ENCODE assay signal across 16 cellular contexts in genomic region chr17:82041139-82041814, GRCh38.
"Had no signal": no experiment of that assay in that cellular context is flagged by ENCODE, and none has a peak within 500 bp of the region (broad histone marks: within the 10 kb centered on the region; RNA-seq: fewer than 3 reads in every experiment).

No MANE protein-coding gene starts in this region.

- H3K27me3 ChIP-seq: adrenal gland, body of pancreas, testis had no signal

- H3K9me3 Mint-ChIP-seq: activated T-helper 2 cell treated with anti-CD3 and anti-CD28 coated beads, Interferon-gamma antibody, Interleukin-2, Interleukin-4, amounts not matched to agents 10 μg/mL and 5 μg/mL and 100 μg/mL, durations not matched to agents 14 hours and 24 hours and 36 hours; central memory CD8-positive, alpha-beta T cell; dendritic cell treated with granulocyte-macrophage colony-stimulating factor and Interleukin-4, amounts not matched to agents 40 ng/mL and 50 ng/mL, for 4 days; effector memory CD8-positive, alpha-beta T cell; naive thymus-derived CD8-positive, alpha-beta T cell; stimulated activated naive CD8-positive, alpha-beta T cell treated with anti-CD3 and anti-CD28 coated beads, Interleukin-15, amount 100 ng/mL, for 72 hours had no signal

- H3K4me3 Mint-ChIP-seq: central memory CD8-positive, alpha-beta T cell; dendritic cell treated with granulocyte-macrophage colony-stimulating factor and Interleukin-4, amounts not matched to agents 40 ng/mL and 50 ng/mL, for 4 days; effector memory CD8-positive, alpha-beta T cell; naive thymus-derived CD8-positive, alpha-beta T cell; stimulated activated naive CD8-positive, alpha-beta T cell treated with anti-CD3 and anti-CD28 coated beads, Interleukin-15, amount 100 ng/mL, for 72 hours had no signal

- H3K36me3 Mint-ChIP-seq: naive thymus-derived CD8-positive, alpha-beta T cell had no signal

- H3K9me3 ChIP-seq: adrenal gland, body of pancreas, mucosa of descending colon, testis had no signal

- H3K4me3 ChIP-seq: adrenal gland, body of pancreas, mucosa of descending colon, testis had no signal

- DNase-seq: activated CD4-positive, alpha-beta T cell treated with anti-CD3 and anti-CD28 coated beads, Interleukin-2, amount 50 U/mL, for 1 hour; activated naive CD4-positive, alpha-beta T cell treated with anti-CD3 and anti-CD28 coated beads, Interleukin-2, amount 50 U/mL, for 16 hours; adrenal gland; body of pancreas; effector memory CD8-positive, alpha-beta T cell; hypothalamus; left cardiac atrium; mucosa of descending colon; naive thymus-derived CD8-positive, alpha-beta T cell; stimulated activated CD4-positive, alpha-beta T cell treated with anti-CD3 and anti-CD28 coated beads, Interleukin-4, amount 100 ng/mL, for 1 hour; stimulated activated CD8-positive, alpha-beta memory T cell treated with anti-CD3 and anti-CD28 coated beads, Interleukin-4, amount 100 ng/mL, for 48 hours; stimulated activated naive CD8-positive, alpha-beta T cell treated with anti-CD3 and anti-CD28 coated beads, Interleukin-15, amount 100 ng/mL, for 72 hours; testis had no signal

- H3K27ac ChIP-seq: adrenal gland, body of pancreas, testis had no signal

- H3K36me3 ChIP-seq: adrenal gland had no signal

- ATAC-seq: body of pancreas; effector memory CD8-positive, alpha-beta T cell; left cardiac atrium; mucosa of descending colon; naive thymus-derived CD8-positive, alpha-beta T cell; stimulated activated naive CD8-positive, alpha-beta T cell treated with anti-CD3 and anti-CD28 coated beads, Interleukin-15, amount 100 ng/mL, for 72 hours had no signal

- H3K27me3 Mint-ChIP-seq: central memory CD8-positive, alpha-beta T cell; effector memory CD8-positive, alpha-beta T cell; naive thymus-derived CD8-positive, alpha-beta T cell; stimulated activated naive CD8-positive, alpha-beta T cell treated with anti-CD3 and anti-CD28 coated beads, Interleukin-15, amount 100 ng/mL, for 72 hours had no signal

- H3K27ac Mint-ChIP-seq: activated T-helper 2 cell treated with anti-CD3 and anti-CD28 coated beads, Interferon-gamma antibody, Interleukin-2, Interleukin-4, amounts not matched to agents 10 μg/mL and 5 μg/mL and 100 μg/mL, durations not matched to agents 14 hours and 24 hours and 36 hours; dendritic cell treated with granulocyte-macrophage colony-stimulating factor and Interleukin-4, amounts not matched to agents 40 ng/mL and 50 ng/mL, for 4 days; naive thymus-derived CD8-positive, alpha-beta T cell; stimulated activated naive CD8-positive, alpha-beta T cell treated with anti-CD3 and anti-CD28 coated beads, Interleukin-15, amount 100 ng/mL, for 72 hours had no signal
